In genomic region chr15:90072978-90073640, GRCh38 we compare ENCODE assay signal across 20 cellular contexts.
"Had no signal": no experiment of that assay in that cellular context is flagged by ENCODE, and none has a peak within 500 bp of the region (broad histone marks: within the 10 kb centered on the region; RNA-seq: fewer than 3 reads in every experiment).

No MANE protein-coding gene starts in this region.

- H3K27ac Mint-ChIP-seq: activated CD4-positive, alpha-beta memory T cell treated with anti-CD3 and anti-CD28 coated beads for 36 hours; natural killer cell; T-helper 1 cell treated with Interleukin-12 subunit alpha and Interleukin-12 subunit beta and Interleukin-4 antibody, amounts not matched to agents 30 μg/mL and 1 μg/mL, for 36 hours had no signal

- H3K36me3 ChIP-seq: prostate gland had no signal

- DNase-seq: activated CD4-positive, alpha-beta memory T cell treated with anti-CD3 and anti-CD28 coated beads for 36 hours; activated CD4-positive, CD25-positive, alpha-beta regulatory T cell treated with anti-CD3 and anti-CD28 coated beads, Interleukin-2, amount 50 U/mL, for 72 hours; activated CD8-positive, alpha-beta memory T cell treated with anti-CD3 and anti-CD28 coated beads, Interleukin-2, amount 50 U/mL, for 4 hours; activated naive CD4-positive, alpha-beta T cell treated with anti-CD3 and anti-CD28 coated beads, Interleukin-2, amount 50 U/mL, for 16 hours; amygdala; brain microvascular endothelial cell; cerebellar nuclear complex; dermis blood vessel endothelial cell; glutamatergic neuron; immature natural killer cell; left colon; natural killer cell; nucleus accumbens; sigmoid colon; stimulated activated CD4-positive, alpha-beta T cell treated with anti-CD3 and anti-CD28 coated beads, Interleukin-12 subunit alpha, Interleukin-12 subunit beta, amount 100 ng/mL, for 4 hours; stimulated activated naive CD8-positive, alpha-beta T cell treated with anti-CD3 and anti-CD28 coated beads, Interleukin-15, Interleukin-2, amounts not matched to agents 100 U/mL and 50 U/mL, for 24 hours; upper lobe of right lung had no signal

- H3K9me3 ChIP-seq: esophagus muscularis mucosa, prostate gland, sigmoid colon, upper lobe of right lung had no signal

- H3K9me3 Mint-ChIP-seq: activated CD4-positive, alpha-beta memory T cell treated with anti-CD3 and anti-CD28 coated beads for 36 hours; immature natural killer cell; natural killer cell; T-helper 1 cell treated with Interleukin-12 subunit alpha and Interleukin-12 subunit beta and Interleukin-4 antibody, amounts not matched to agents 30 μg/mL and 1 μg/mL, for 36 hours had no signal

- H3K4me3 ChIP-seq: esophagus muscularis mucosa, prostate gland, sigmoid colon, upper lobe of right lung had no signal

- ATAC-seq: left colon; natural killer cell; stimulated activated naive CD8-positive, alpha-beta T cell treated with anti-CD3 and anti-CD28 coated beads, Interleukin-15, Interleukin-2, amounts not matched to agents 100 U/mL and 50 U/mL, for 24 hours had no signal

- H3K36me3 Mint-ChIP-seq: natural killer cell had no signal

- H3K27me3 ChIP-seq: brain microvascular endothelial cell, esophagus muscularis mucosa, sigmoid colon, upper lobe of right lung had no signal

- H3K4me3 Mint-ChIP-seq: activated CD4-positive, alpha-beta memory T cell treated with anti-CD3 and anti-CD28 coated beads for 36 hours; immature natural killer cell; natural killer cell; T-helper 1 cell treated with Interleukin-12 subunit alpha and Interleukin-12 subunit beta and Interleukin-4 antibody, amounts not matched to agents 30 μg/mL and 1 μg/mL, for 36 hours had no signal

- H3K27ac ChIP-seq: brain microvascular endothelial cell, upper lobe of right lung had no signal

- H3K27me3 Mint-ChIP-seq: activated CD4-positive, alpha-beta memory T cell treated with anti-CD3 and anti-CD28 coated beads for 36 hours had no signal
